In genomic region chr12:6451348-6452244, GRCh38 we compare ENCODE assay signal across 8 cellular contexts. TPM values are rescaled to one million over a fixed set of nuclear protein-coding genes. Genes with fewer than 3 reads are reported as not detected.
DNase-seq lines count a peak whose midpoint lies in the region; ATAC-seq and TF ChIP-seq lines count a peak whose summit lies in the region.

Gene TAPBPL (plus strand): TSS chr12:6452042. CDS start chr12:6452249, 207 bp downstream.

- no peak for TF ChIP-seq CTCF in fibroblast of villous mesenchyme (IDR thresholded peaks at IDR 0.05; ENCODE audit: insufficient read depth, low read depth, low read length)
- no peak for TF ChIP-seq CTCF in neural cell (IDR thresholded peaks at IDR 0.05; ENCODE audit: poor library complexity, severe bottlenecking)

- no peaks in the 10 kb centered on the region for H4K20me1 ChIP-seq in neural cell (ENCODE audit: insufficient read depth)

- DNase-seq in COLO829 (ENCODE audit: low spot score): peak; percentile 87
- peak; percentile 86 for DNase-seq in RPMI8226
- DNase-seq in activated gamma-delta T cell treated with Interleukin-2 at 50 U/mL for 16 hours: peak; percentile 75
- peak; percentile 86 for DNase-seq in fibroblast of villous mesenchyme (ENCODE audit: low read depth)
- DNase-seq in superior temporal gyrus (ENCODE audit: extremely low spot score): peak; percentile 95

- H3K4me3 ChIP-seq in fibroblast of villous mesenchyme (ENCODE audit: low read depth, low read length) (peak within 1 kb of the TSS; percentile 81), neural cell (ENCODE audit: low read length) (peak within 1 kb of the TSS; percentile 55)

- no peaks in the 10 kb centered on the region for H3F3A ChIP-seq in neural cell (ENCODE audit: insufficient read depth, low read length, poor library complexity, severe bottlenecking)

- peak within 1 kb of the TSS; percentile 83 for H2AFZ ChIP-seq in neural cell (ENCODE audit: low read depth, low read length)

- TF ChIP-seq EP300 in neural cell (conservative IDR thresholded peaks at IDR 0.05; ENCODE audit: poor library complexity, severe bottlenecking): peak; percentile 24

- peak within 1 kb of the TSS; percentile 70 for H3K9ac ChIP-seq in neural cell (ENCODE audit: low read length)

- H3K9me3 ChIP-seq in KOPT-K1 (ENCODE audit: insufficient read depth, low read length, poor library complexity, severe bottlenecking): no peaks in the 10 kb centered on the region
- no peaks in the 10 kb centered on the region for H3K9me3 ChIP-seq in neural cell (ENCODE audit: low read length)

- ATAC-seq in GM21423 (IDR thresholded peaks at IDR 0.05; ENCODE audit: unreplicated experiment): peak; percentile 63

- peak within 1 kb of the TSS; percentile 98 for H3K27ac ChIP-seq in KOPT-K1 (ENCODE audit: low read depth, low read length, poor library complexity, severe bottlenecking)
- H3K27ac ChIP-seq in neural cell (ENCODE audit: low read length): peak within 1 kb of the TSS; percentile 58

- H3K27me3 ChIP-seq in neural cell (ENCODE audit: insufficient read depth, low read depth, low read length): no peaks in the 10 kb centered on the region

- no peaks in the 10 kb centered on the region for H3K79me2 ChIP-seq in neural cell (replicated peaks; ENCODE audit: insufficient read depth, low read length)

- H3K36me3 ChIP-seq in KOPT-K1 (ENCODE audit: insufficient read depth, low read length) (peaks cover 34% of the 10 kb centered on the region), neural cell (ENCODE audit: insufficient read depth, low read length) (no peaks in the 10 kb centered on the region)

- TF ChIP-seq RAD21 in neural cell (conservative IDR thresholded peaks at IDR 0.05): no peak

- no peaks in the 10 kb centered on the region for H3K9me2 ChIP-seq in neural cell (ENCODE audit: insufficient read depth, low read length)

- peak within 1 kb of the TSS; percentile 34 for H3K4me2 ChIP-seq in neural cell (ENCODE audit: low read length)

TF ChIP-seq in neural cell, 6 proteins besides CTCF, POLR2A, EP300 and RAD21:
- TF ChIP-seq POLR2AphosphoS5 (IDR thresholded peaks at IDR 0.05) (peak; percentile 50), SMC3 (conservative IDR thresholded peaks at IDR 0.05; ENCODE audit: poor library complexity) (no peak), TAF1 (IDR thresholded peaks at IDR 0.05; ENCODE audit: low read depth) (peak; percentile 46)
- TF ChIP-seq, protein P1, sequence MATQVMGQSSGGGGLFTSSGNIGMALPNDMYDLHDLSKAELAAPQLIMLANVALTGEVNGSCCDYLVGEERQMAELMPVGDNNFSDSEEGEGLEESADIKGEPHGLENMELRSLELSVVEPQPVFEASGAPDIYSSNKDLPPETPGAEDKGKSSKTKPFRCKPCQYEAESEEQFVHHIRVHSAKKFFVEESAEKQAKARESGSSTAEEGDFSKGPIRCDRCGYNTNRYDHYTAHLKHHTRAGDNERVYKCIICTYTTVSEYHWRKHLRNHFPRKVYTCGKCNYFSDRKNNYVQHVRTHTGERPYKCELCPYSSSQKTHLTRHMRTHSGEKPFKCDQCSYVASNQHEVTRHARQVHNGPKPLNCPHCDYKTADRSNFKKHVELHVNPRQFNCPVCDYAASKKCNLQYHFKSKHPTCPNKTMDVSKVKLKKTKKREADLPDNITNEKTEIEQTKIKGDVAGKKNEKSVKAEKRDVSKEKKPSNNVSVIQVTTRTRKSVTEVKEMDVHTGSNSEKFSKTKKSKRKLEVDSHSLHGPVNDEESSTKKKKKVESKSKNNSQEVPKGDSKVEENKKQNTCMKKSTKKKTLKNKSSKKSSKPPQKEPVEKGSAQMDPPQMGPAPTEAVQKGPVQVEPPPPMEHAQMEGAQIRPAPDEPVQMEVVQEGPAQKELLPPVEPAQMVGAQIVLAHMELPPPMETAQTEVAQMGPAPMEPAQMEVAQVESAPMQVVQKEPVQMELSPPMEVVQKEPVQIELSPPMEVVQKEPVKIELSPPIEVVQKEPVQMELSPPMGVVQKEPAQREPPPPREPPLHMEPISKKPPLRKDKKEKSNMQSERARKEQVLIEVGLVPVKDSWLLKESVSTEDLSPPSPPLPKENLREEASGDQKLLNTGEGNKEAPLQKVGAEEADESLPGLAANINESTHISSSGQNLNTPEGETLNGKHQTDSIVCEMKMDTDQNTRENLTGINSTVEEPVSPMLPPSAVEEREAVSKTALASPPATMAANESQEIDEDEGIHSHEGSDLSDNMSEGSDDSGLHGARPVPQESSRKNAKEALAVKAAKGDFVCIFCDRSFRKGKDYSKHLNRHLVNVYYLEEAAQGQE (IDR thresholded peaks at IDR 0.05; ENCODE audit: borderline replicate concordance): peak; percentile 37

RNA-seq across cellular contexts. Expression of gene TAPBPL, which starts in this region (rescaled TPM):
- 7.3 and 11.6 TPM in 2 replicates for total RNA-seq in fibroblast of villous mesenchyme
- polyA plus RNA-seq in neural cell: not detected in 2 replicates
- polyA minus RNA-seq in neural cell: 1.2 TPM in 1 of 2 replicates, not detected in the other

Comparison
In these comparisons a context has a peak if more than half of its experiments do, and no peak if none do; other contexts are left out.
1. Peak in every context shown above with its lines: DNase-seq, ATAC-seq, H3K4me3 ChIP-seq and H3K27ac ChIP-seq.